ENCODE assay signal across 1 cellular context in the genomic region with DNA sequence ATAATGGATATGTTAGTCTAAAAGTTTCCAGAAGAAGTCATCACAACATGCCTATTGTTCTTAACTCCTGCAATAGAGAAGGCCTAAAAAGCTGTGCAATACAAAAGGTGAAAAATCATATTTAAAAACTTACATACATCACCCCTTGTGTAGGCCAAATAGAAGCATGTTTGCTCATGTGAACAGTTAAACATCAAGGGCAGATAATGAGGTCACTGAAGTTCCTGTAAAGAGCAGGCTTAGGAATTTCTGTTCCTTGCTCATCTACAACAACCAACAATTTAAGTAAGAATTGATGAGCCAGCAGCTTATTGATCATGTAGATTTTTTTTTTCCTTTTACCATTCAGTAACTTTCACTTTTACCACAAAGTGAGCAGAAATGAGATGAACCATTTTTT.
TF ChIP-seq lines count a peak whose summit lies in the region.

No MANE protein-coding gene starts in this region.

TF ChIP-seq in HepG2, 621 proteins besides CTCF, POLR2A, EP300 and RAD21 (continued from another document and continues in another):
- TF ChIP-seq, protein P1, sequence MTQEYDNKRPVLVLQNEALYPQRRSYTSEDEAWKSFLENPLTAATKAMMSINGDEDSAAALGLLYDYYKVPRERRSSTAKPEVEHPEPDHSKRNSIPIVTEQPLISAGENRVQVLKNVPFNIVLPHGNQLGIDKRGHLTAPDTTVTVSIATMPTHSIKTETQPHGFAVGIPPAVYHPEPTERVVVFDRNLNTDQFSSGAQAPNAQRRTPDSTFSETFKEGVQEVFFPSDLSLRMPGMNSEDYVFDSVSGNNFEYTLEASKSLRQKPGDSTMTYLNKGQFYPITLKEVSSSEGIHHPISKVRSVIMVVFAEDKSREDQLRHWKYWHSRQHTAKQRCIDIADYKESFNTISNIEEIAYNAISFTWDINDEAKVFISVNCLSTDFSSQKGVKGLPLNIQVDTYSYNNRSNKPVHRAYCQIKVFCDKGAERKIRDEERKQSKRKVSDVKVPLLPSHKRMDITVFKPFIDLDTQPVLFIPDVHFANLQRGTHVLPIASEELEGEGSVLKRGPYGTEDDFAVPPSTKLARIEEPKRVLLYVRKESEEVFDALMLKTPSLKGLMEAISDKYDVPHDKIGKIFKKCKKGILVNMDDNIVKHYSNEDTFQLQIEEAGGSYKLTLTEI (CRISPR knock-in tag; conservative IDR thresholded peaks at IDR 0.05), result no peak
- TF ChIP-seq, protein P2, sequence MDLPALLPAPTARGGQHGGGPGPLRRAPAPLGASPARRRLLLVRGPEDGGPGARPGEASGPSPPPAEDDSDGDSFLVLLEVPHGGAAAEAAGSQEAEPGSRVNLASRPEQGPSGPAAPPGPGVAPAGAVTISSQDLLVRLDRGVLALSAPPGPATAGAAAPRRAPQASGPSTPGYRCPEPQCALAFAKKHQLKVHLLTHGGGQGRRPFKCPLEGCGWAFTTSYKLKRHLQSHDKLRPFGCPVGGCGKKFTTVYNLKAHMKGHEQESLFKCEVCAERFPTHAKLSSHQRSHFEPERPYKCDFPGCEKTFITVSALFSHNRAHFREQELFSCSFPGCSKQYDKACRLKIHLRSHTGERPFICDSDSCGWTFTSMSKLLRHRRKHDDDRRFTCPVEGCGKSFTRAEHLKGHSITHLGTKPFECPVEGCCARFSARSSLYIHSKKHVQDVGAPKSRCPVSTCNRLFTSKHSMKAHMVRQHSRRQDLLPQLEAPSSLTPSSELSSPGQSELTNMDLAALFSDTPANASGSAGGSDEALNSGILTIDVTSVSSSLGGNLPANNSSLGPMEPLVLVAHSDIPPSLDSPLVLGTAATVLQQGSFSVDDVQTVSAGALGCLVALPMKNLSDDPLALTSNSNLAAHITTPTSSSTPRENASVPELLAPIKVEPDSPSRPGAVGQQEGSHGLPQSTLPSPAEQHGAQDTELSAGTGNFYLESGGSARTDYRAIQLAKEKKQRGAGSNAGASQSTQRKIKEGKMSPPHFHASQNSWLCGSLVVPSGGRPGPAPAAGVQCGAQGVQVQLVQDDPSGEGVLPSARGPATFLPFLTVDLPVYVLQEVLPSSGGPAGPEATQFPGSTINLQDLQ (CRISPR knock-in tag; IDR thresholded peaks at IDR 0.05), result no peak
- no peak for TF ChIP-seq MTA1 (CRISPR knock-in tag; IDR thresholded peaks at IDR 0.05; ENCODE audit: borderline replicate concordance)
- TF ChIP-seq NR2C2 (CRISPR knock-in tag; IDR thresholded peaks at IDR 0.05; ENCODE audit: borderline replicate concordance), result no peak
- no peak for TF ChIP-seq SOX13 (IDR thresholded peaks at IDR 0.05)
- TF ChIP-seq SOX13 (CRISPR knock-in tag; conservative IDR thresholded peaks at IDR 0.05 in 1 of 2, IDR thresholded peaks at IDR 0.05 in 1 of 2), result peak in 1 of 2 experiments; percentile 88; a peak in 2 of 4 replicates
- TF ChIP-seq MAFF (IDR thresholded peaks at IDR 0.05; ENCODE audit: low read depth, low read length), result peak; percentile 81
- no peak for TF ChIP-seq ZNF530 (CRISPR knock-in tag; IDR thresholded peaks at IDR 0.05; ENCODE audit: low read depth)
- TF ChIP-seq PCBP1 (IDR thresholded peaks at IDR 0.05; ENCODE audit: borderline replicate concordance, low read depth, low read length), result no peak
- TF ChIP-seq STAT5B (CRISPR knock-in tag; IDR thresholded peaks at IDR 0.05), result no peak
- TF ChIP-seq ZNF543 (CRISPR knock-in tag; IDR thresholded peaks at IDR 0.05), result no peak
- no peak for TF ChIP-seq ZNF777 (CRISPR knock-in tag; IDR thresholded peaks at IDR 0.05)
- no peak for TF ChIP-seq PLRG1 (conservative IDR thresholded peaks at IDR 0.05)
- TF ChIP-seq ZNF451 (CRISPR knock-in tag; IDR thresholded peaks at IDR 0.05), result no peak
- TF ChIP-seq FOSL2 (CRISPR knock-in tag; IDR thresholded peaks at IDR 0.05), result no peak
- TF ChIP-seq ZNF460 (CRISPR knock-in tag; IDR thresholded peaks at IDR 0.05; ENCODE audit: borderline replicate concordance), result no peak
- no peak for TF ChIP-seq MAFG (CRISPR knock-in tag; IDR thresholded peaks at IDR 0.05)
- TF ChIP-seq ZMAT3 (CRISPR knock-in tag; conservative IDR thresholded peaks at IDR 0.05), result no peak
- TF ChIP-seq, protein P3, sequence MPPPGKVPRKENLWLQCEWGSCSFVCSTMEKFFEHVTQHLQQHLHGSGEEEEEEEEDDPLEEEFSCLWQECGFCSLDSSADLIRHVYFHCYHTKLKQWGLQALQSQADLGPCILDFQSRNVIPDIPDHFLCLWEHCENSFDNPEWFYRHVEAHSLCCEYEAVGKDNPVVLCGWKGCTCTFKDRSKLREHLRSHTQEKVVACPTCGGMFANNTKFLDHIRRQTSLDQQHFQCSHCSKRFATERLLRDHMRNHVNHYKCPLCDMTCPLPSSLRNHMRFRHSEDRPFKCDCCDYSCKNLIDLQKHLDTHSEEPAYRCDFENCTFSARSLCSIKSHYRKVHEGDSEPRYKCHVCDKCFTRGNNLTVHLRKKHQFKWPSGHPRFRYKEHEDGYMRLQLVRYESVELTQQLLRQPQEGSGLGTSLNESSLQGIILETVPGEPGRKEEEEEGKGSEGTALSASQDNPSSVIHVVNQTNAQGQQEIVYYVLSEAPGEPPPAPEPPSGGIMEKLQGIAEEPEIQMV (CRISPR knock-in tag; IDR thresholded peaks at IDR 0.05; ENCODE audit: low read depth), result no peak
- TF ChIP-seq, protein P4, sequence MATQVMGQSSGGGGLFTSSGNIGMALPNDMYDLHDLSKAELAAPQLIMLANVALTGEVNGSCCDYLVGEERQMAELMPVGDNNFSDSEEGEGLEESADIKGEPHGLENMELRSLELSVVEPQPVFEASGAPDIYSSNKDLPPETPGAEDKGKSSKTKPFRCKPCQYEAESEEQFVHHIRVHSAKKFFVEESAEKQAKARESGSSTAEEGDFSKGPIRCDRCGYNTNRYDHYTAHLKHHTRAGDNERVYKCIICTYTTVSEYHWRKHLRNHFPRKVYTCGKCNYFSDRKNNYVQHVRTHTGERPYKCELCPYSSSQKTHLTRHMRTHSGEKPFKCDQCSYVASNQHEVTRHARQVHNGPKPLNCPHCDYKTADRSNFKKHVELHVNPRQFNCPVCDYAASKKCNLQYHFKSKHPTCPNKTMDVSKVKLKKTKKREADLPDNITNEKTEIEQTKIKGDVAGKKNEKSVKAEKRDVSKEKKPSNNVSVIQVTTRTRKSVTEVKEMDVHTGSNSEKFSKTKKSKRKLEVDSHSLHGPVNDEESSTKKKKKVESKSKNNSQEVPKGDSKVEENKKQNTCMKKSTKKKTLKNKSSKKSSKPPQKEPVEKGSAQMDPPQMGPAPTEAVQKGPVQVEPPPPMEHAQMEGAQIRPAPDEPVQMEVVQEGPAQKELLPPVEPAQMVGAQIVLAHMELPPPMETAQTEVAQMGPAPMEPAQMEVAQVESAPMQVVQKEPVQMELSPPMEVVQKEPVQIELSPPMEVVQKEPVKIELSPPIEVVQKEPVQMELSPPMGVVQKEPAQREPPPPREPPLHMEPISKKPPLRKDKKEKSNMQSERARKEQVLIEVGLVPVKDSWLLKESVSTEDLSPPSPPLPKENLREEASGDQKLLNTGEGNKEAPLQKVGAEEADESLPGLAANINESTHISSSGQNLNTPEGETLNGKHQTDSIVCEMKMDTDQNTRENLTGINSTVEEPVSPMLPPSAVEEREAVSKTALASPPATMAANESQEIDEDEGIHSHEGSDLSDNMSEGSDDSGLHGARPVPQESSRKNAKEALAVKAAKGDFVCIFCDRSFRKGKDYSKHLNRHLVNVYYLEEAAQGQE (IDR thresholded peaks at IDR 0.05; ENCODE audit: borderline replicate concordance in 1 of 2, low read depth in 1 of 2, low read length in 2 of 2), result no peak
- no peak for TF ChIP-seq PHF21A (CRISPR knock-in tag; IDR thresholded peaks at IDR 0.05)
- no peak for TF ChIP-seq GLI4 (CRISPR knock-in tag; IDR thresholded peaks at IDR 0.05; ENCODE audit: borderline replicate concordance)
- TF ChIP-seq, protein P5, sequence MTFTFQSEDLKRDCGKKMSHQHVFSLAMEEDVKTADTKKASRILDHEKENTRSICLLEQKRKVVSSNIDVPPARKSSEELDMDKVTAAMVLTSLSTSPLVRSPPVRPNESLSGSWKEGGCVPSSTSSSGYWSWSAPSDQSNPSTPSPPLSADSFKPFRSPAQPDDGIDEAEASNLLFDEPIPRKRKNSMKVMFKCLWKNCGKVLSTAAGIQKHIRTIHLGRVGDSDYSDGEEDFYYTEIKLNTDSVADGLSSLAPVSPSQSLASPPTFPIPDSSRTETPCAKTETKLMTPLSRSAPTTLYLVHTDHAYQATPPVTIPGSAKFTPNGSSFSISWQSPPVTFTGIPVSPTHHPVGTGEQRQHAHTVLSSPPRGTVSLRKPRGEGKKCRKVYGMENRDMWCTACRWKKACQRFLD (CRISPR knock-in tag; IDR thresholded peaks at IDR 0.05; ENCODE audit: borderline replicate concordance), result no peak
- no peak for TF ChIP-seq ERF (CRISPR knock-in tag; IDR thresholded peaks at IDR 0.05)
- no peak for TF ChIP-seq ZNF343 (CRISPR knock-in tag; IDR thresholded peaks at IDR 0.05)
- TF ChIP-seq NCOA1 (CRISPR knock-in tag; IDR thresholded peaks at IDR 0.05), result 0 out of 2 replicates have a peak, but pooled peaks have one; percentile 26
- no peak for TF ChIP-seq ZSCAN31 (CRISPR knock-in tag; IDR thresholded peaks at IDR 0.05; ENCODE audit: low read depth)
- TF ChIP-seq ARID2 (CRISPR knock-in tag; IDR thresholded peaks at IDR 0.05; ENCODE audit: borderline replicate concordance), result no peak
- no peak for TF ChIP-seq ZNF20 (CRISPR knock-in tag; IDR thresholded peaks at IDR 0.05)
- TF ChIP-seq TBX3 (IDR thresholded peaks at IDR 0.05; ENCODE audit: borderline replicate concordance), result no peak
- no peak for TF ChIP-seq MED13 (CRISPR knock-in tag; IDR thresholded peaks at IDR 0.05)
- TF ChIP-seq, protein P6, sequence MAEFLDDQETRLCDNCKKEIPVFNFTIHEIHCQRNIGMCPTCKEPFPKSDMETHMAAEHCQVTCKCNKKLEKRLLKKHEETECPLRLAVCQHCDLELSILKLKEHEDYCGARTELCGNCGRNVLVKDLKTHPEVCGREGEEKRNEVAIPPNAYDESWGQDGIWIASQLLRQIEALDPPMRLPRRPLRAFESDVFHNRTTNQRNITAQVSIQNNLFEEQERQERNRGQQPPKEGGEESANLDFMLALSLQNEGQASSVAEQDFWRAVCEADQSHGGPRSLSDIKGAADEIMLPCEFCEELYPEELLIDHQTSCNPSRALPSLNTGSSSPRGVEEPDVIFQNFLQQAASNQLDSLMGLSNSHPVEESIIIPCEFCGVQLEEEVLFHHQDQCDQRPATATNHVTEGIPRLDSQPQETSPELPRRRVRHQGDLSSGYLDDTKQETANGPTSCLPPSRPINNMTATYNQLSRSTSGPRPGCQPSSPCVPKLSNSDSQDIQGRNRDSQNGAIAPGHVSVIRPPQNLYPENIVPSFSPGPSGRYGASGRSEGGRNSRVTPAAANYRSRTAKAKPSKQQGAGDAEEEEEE (CRISPR knock-in tag; IDR thresholded peaks at IDR 0.05; ENCODE audit: borderline replicate concordance), result no peak
- no peak for TF ChIP-seq DMAP1 (CRISPR knock-in tag; IDR thresholded peaks at IDR 0.05)
- no peak for TF ChIP-seq MLLT10 (CRISPR knock-in tag; IDR thresholded peaks at IDR 0.05)
- no peak for TF ChIP-seq BRD4 (CRISPR knock-in tag; IDR thresholded peaks at IDR 0.05)
- TF ChIP-seq, protein P7, sequence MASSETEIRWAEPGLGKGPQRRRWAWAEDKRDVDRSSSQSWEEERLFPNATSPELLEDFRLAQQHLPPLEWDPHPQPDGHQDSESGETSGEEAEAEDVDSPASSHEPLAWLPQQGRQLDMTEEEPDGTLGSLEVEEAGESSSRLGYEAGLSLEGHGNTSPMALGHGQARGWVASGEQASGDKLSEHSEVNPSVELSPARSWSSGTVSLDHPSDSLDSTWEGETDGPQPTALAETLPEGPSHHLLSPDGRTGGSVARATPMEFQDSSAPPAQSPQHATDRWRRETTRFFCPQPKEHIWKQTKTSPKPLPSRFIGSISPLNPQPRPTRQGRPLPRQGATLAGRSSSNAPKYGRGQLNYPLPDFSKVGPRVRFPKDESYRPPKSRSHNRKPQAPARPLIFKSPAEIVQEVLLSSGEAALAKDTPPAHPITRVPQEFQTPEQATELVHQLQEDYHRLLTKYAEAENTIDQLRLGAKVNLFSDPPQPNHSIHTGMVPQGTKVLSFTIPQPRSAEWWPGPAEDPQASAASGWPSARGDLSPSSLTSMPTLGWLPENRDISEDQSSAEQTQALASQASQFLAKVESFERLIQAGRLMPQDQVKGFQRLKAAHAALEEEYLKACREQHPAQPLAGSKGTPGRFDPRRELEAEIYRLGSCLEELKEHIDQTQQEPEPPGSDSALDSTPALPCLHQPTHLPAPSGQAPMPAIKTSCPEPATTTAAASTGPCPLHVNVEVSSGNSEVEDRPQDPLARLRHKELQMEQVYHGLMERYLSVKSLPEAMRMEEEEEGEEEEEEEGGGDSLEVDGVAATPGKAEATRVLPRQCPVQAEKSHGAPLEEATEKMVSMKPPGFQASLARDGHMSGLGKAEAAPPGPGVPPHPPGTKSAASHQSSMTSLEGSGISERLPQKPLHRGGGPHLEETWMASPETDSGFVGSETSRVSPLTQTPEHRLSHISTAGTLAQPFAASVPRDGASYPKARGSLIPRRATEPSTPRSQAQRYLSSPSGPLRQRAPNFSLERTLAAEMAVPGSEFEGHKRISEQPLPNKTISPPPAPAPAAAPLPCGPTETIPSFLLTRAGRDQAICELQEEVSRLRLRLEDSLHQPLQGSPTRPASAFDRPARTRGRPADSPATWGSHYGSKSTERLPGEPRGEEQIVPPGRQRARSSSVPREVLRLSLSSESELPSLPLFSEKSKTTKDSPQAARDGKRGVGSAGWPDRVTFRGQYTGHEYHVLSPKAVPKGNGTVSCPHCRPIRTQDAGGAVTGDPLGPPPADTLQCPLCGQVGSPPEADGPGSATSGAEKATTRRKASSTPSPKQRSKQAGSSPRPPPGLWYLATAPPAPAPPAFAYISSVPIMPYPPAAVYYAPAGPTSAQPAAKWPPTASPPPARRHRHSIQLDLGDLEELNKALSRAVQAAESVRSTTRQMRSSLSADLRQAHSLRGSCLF (CRISPR knock-in tag; IDR thresholded peaks at IDR 0.05; ENCODE audit: borderline replicate concordance), result no peak
- no peak for TF ChIP-seq ZNF850 (CRISPR knock-in tag; conservative IDR thresholded peaks at IDR 0.05)
- TF ChIP-seq MYNN (CRISPR knock-in tag; IDR thresholded peaks at IDR 0.05; ENCODE audit: low read depth), result no peak
- TF ChIP-seq SIN3A (IDR thresholded peaks at IDR 0.05; ENCODE audit: borderline replicate concordance, low read depth, low read length), result no peak
- TF ChIP-seq ZNF792 (CRISPR knock-in tag; IDR thresholded peaks at IDR 0.05), result no peak
- no peak for TF ChIP-seq TEAD2 (CRISPR knock-in tag; IDR thresholded peaks at IDR 0.05)
- TF ChIP-seq, protein P8, sequence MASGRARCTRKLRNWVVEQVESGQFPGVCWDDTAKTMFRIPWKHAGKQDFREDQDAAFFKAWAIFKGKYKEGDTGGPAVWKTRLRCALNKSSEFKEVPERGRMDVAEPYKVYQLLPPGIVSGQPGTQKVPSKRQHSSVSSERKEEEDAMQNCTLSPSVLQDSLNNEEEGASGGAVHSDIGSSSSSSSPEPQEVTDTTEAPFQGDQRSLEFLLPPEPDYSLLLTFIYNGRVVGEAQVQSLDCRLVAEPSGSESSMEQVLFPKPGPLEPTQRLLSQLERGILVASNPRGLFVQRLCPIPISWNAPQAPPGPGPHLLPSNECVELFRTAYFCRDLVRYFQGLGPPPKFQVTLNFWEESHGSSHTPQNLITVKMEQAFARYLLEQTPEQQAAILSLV (CRISPR knock-in tag; IDR thresholded peaks at IDR 0.05; ENCODE audit: borderline replicate concordance), result no peak
